ENCODE assay signal across 25 cellular contexts in the genomic region with DNA sequence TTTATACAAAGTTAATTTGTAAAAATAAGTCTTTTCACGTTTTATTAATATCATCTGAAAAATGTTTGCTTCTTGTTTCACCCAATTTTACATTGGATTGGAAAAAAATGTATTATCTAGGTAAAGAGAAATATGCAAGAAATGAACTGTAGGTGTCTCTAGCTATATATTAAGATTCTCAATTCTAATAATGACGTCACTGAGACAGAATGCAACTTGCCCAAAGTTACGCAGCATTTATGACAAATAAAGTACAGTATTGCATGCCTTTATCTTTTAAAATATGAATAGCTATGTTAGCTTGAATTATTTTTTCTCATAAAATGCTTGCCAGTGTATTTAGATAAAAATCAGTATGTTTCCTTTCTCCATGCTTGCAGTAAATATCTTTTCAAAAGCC.
"Had no signal": no experiment of that assay in that cellular context is flagged by ENCODE, and none has a peak within 500 bp of the region (broad histone marks: within the 10 kb centered on the region; RNA-seq: fewer than 3 reads in every experiment).

No MANE protein-coding gene starts in this region.

- DNase-seq: activated CD4-positive, alpha-beta T cell treated with anti-CD3 and anti-CD28 coated beads, Interleukin-2, amount 10 ng/mL, durations not matched to agents 24 days and 14 days; activated CD4-positive, alpha-beta T cell treated with anti-CD3 and anti-CD28 coated beads, Interleukin-2, amount 50 U/mL, for 4 hours; activated CD8-positive, alpha-beta T cell treated with anti-CD3 and anti-CD28 coated beads for 36 hours; activated gamma-delta T cell; activated naive CD4-positive, alpha-beta T cell treated with Interleukin-2 at 50 U/mL for 16 hours; activated naive CD8-positive, alpha-beta T cell treated with anti-CD3 and anti-CD28 coated beads, Interleukin-2, amount 10 ng/mL, durations not matched to agents 7 days and 5 days; activated T-cell treated with anti-CD3 and anti-CD28 coated beads, Interleukin-2, amount 50 U/mL, for 24 hours; amygdala; Karpas-422; MG63; NCI-H1092; NCI-H1436 treated with DMSO at 0.1 percent for 48 hours; NCI-H1694 treated with DMSO at 0.1 percent for 48 hours; NCI-H2029; NCI-H2171; NCI-H510A; NCI-H526; NCI-H748 treated with DMSO at 0.1 percent for 48 hours; NK-92 treated with Interleukin-12 subunit alpha and Interleukin-12 subunit beta, amount 100 ng/mL, for 24 hours; OCI-M1 had no signal

- H3K27ac ChIP-seq: ascending aorta, SK-N-MC had no signal

- H3K27me3 ChIP-seq: ascending aorta, MG63 had no signal

- H3K4me3 ChIP-seq: ascending aorta, MG63, SK-N-MC had no signal

- H3K36me3 ChIP-seq: ascending aorta, MG63 had no signal

- ATAC-seq: activated CD8-positive, alpha-beta T cell treated with anti-CD3 and anti-CD28 coated beads for 36 hours; Panc1; Right ventricle myocardium inferior had no signal

- H3K9me3 ChIP-seq: ascending aorta, MG63 had no signal

- H3K4me1 ChIP-seq: ascending aorta had no signal

- FAIRE-seq: TTC549 had no signal
